Comparison of ENCODE assay signal across 22 cellular contexts in genomic region chr11:86787018-86787417, GRCh38.
"Had no signal": no experiment of that assay in that cellular context is flagged by ENCODE, and none has a peak within 500 bp of the region (broad histone marks: within the 10 kb centered on the region; RNA-seq: fewer than 3 reads in every experiment).

No MANE protein-coding gene starts in this region.

- DNase-seq: cortex of kidney; gastrocnemius medialis; head of caudate nucleus; naive B cell; pancreas; right lobe of liver; stimulated activated CD4-positive, alpha-beta T cell treated with anti-CD3 and anti-CD28 coated beads, Interleukin-12 subunit alpha, Interleukin-12 subunit beta, amount 100 ng/mL, for 4 hours; stimulated activated CD4-positive, alpha-beta T cell treated with anti-CD3 and anti-CD28 coated beads, Interleukin-2, amount 100 ng/mL, for 24 hours; stimulated activated CD4-positive, alpha-beta T cell treated with anti-CD3 and anti-CD28 coated beads, Interleukin-4, amount 100 ng/mL, for 24 hours; stimulated activated naive CD4-positive, alpha-beta T cell treated with Interleukin-2 at 50 U/mL for 16 hours; stomach; thyroid gland; trophoblast cell had no signal

- H3K27me3 ChIP-seq: gastrocnemius medialis, neutrophil, pancreas, right lobe of liver, stomach, thyroid gland had no signal

- H3K4me3 Mint-ChIP-seq: memory B cell; naive B cell; natural killer cell treated with Interleukin-12 subunit alpha and Interleukin-12 subunit beta and Interleukin-15 and Interleukin-18, amount 100 ng/mL, for 72 hours; neural crest cell; stimulated activated effector memory CD8-positive, alpha-beta T cell treated with anti-CD3 and anti-CD28 coated beads, Interleukin-12 subunit alpha, Interleukin-12 subunit beta, amount 100 ng/mL, for 72 hours had no signal

- H3K36me3 ChIP-seq: gastrocnemius medialis, neutrophil, pancreas, right lobe of liver, stomach, thyroid gland had no signal

- H3K9me3 Mint-ChIP-seq: memory B cell; naive B cell; natural killer cell treated with Interleukin-12 subunit alpha and Interleukin-12 subunit beta and Interleukin-15 and Interleukin-18, amount 100 ng/mL, for 72 hours; neural crest cell; stimulated activated effector memory CD8-positive, alpha-beta T cell treated with anti-CD3 and anti-CD28 coated beads, Interleukin-12 subunit alpha, Interleukin-12 subunit beta, amount 100 ng/mL, for 72 hours had no signal

- ATAC-seq: esophagus mucosa; gastrocnemius medialis; left lobe of liver; natural killer cell treated with Interleukin-12 subunit alpha and Interleukin-12 subunit beta and Interleukin-15 and Interleukin-18, amount 100 ng/mL, for 72 hours; pancreas; right lobe of liver; stimulated activated effector memory CD8-positive, alpha-beta T cell treated with anti-CD3 and anti-CD28 coated beads, Interleukin-12 subunit alpha, Interleukin-12 subunit beta, amount 100 ng/mL, for 72 hours had no signal

- H3K4me1 Mint-ChIP-seq: memory B cell; naive B cell; neural crest cell; stimulated activated effector memory CD8-positive, alpha-beta T cell treated with anti-CD3 and anti-CD28 coated beads, Interleukin-12 subunit alpha, Interleukin-12 subunit beta, amount 100 ng/mL, for 72 hours had no signal

- H3K9me3 ChIP-seq: gastrocnemius medialis, neutrophil, pancreas, right lobe of liver, stomach, thyroid gland had no signal

- H3K36me3 Mint-ChIP-seq: memory B cell; naive B cell; natural killer cell treated with Interleukin-12 subunit alpha and Interleukin-12 subunit beta and Interleukin-15 and Interleukin-18, amount 100 ng/mL, for 72 hours; stimulated activated effector memory CD8-positive, alpha-beta T cell treated with anti-CD3 and anti-CD28 coated beads, Interleukin-12 subunit alpha, Interleukin-12 subunit beta, amount 100 ng/mL, for 72 hours had no signal

- H3K27ac Mint-ChIP-seq: memory B cell; naive B cell; natural killer cell treated with Interleukin-12 subunit alpha and Interleukin-12 subunit beta and Interleukin-15 and Interleukin-18, amount 100 ng/mL, for 72 hours; stimulated activated effector memory CD8-positive, alpha-beta T cell treated with anti-CD3 and anti-CD28 coated beads, Interleukin-12 subunit alpha, Interleukin-12 subunit beta, amount 100 ng/mL, for 72 hours had no signal

- H3K4me1 ChIP-seq: right lobe of liver had no signal

- H3K4me3 ChIP-seq: gastrocnemius medialis, lung, pancreas, right lobe of liver, smooth muscle cell, stomach, thyroid gland had no signal
